ENCODE assay signal across 8 cellular contexts in genomic region chr11:65637794-65638317, GRCh38. TPM values are rescaled to one million over a fixed set of nuclear protein-coding genes. Genes with fewer than 3 reads are reported as not detected.
DNase-seq lines count a peak whose midpoint lies in the region; ATAC-seq and TF ChIP-seq lines count a peak whose summit lies in the region.

Gene SIPA1, plus strand, starts transcription at chr11:65638101. Its CDS starts 2,821 bp downstream, at chr11:65640922.

- peaks cover 13% of the 10 kb centered on the region for H3K27me3 Mint-ChIP-seq in endothelial cell (ENCODE audit: unreplicated experiment)

- H3K36me3 ChIP-seq in NT2/D1 (ENCODE audit: insufficient read depth, insufficient read length, low read length), result peaks cover 70% of the 10 kb centered on the region
- H3K36me3 ChIP-seq in mesodermal cell (ENCODE audit: control insufficient read depth, insufficient read depth, low read length), result peaks cover 69% of the 10 kb centered on the region

- H3K4me1 Mint-ChIP-seq in endothelial cell (ENCODE audit: unreplicated experiment), result peaks cover 44% of the 10 kb centered on the region

- DNase-seq in NK-92 treated with Interleukin-12 subunit alpha and Interleukin-12 subunit beta, amount 100 ng/mL, for 24 hours (lab: John Stamatoyannopoulos, UW), result peak; percentile 61
- DNase-seq in NK-92 (lab: John Stamatoyannopoulos, UW; ENCODE audit: unreplicated experiment), result no peak
- DNase-seq in NT2/D1 (ENCODE audit: low read depth, low spot score), result peak; percentile 91
- DNase-seq in activated CD8-positive, alpha-beta memory T cell treated with anti-CD3 and anti-CD28 coated beads, Interleukin-2, amount 50 U/mL, for 48 hours, result peak; percentile 92
- peak; percentile 93 for DNase-seq in endothelial cell (ENCODE audit: low spot score)
- peak; percentile 67 to 69 for DNase-seq in stimulated activated CD8-positive, alpha-beta memory T cell treated with anti-CD3 and anti-CD28 coated beads, Interleukin-15, amount 100 ng/mL, for 48 hours (ENCODE audit: low read depth in 2 of 2)

- H3K27me3 ChIP-seq in NT2/D1 (ENCODE audit: insufficient read depth, insufficient read length), result no peaks in the 10 kb centered on the region

- H3K9ac ChIP-seq in NT2/D1 (ENCODE audit: insufficient read length, low read depth), result peak within 1 kb of the TSS; percentile 89

- H3K4me1 ChIP-seq in NT2/D1 (ENCODE audit: insufficient read depth, insufficient read length) (peaks cover 27% of the 10 kb centered on the region), mesodermal cell (ENCODE audit: control insufficient read depth, insufficient read depth, low read length, poor library complexity, severe bottlenecking) (peaks cover 11% of the 10 kb centered on the region)

- no peaks in the 10 kb centered on the region for H3K9me3 ChIP-seq in NT2/D1 (ENCODE audit: insufficient read depth, low read length)
- no peaks in the 10 kb centered on the region for H3K9me3 ChIP-seq in mesodermal cell (ENCODE audit: control insufficient read depth, low read length)

- H3K4me3 ChIP-seq in NT2/D1 (ENCODE audit: insufficient read length, low read depth), result peak within 1 kb of the TSS; percentile 67
- H3K4me3 ChIP-seq in mesodermal cell (ENCODE audit: extremely low read depth, insufficient read depth, low read length, poor library complexity, severe bottlenecking), result peak within 1 kb of the TSS; percentile 65

- peak within 1 kb of the TSS; percentile 87 for H3K27ac ChIP-seq in mesodermal cell (ENCODE audit: low read depth, low read length, severe bottlenecking)

- no peaks in the 10 kb centered on the region for H3K9me3 Mint-ChIP-seq in endothelial cell (ENCODE audit: unreplicated experiment)

- TF ChIP-seq CTCF in endothelial cell (IDR thresholded peaks at IDR 0.05; ENCODE audit: unreplicated experiment), result peak; percentile 58

- peaks cover 19% of the 10 kb centered on the region for H3K36me3 Mint-ChIP-seq in endothelial cell (ENCODE audit: low read depth, unreplicated experiment)

- peak within 1 kb of the TSS; percentile 87 for H3K27ac Mint-ChIP-seq in endothelial cell (ENCODE audit: unreplicated experiment)

- peak within 1 kb of the TSS; percentile 90 for H3K4me3 Mint-ChIP-seq in endothelial cell (ENCODE audit: unreplicated experiment)

- 8 to 10% methylated on average over 20 to 24 of the region's 42 CpGs for WGBS in mesodermal cell (ENCODE audit: insufficient coverage in 2 of 2), 2 experiments

- ATAC-seq in HG03066 (IDR thresholded peaks at IDR 0.05; ENCODE audit: low read depth, unreplicated experiment), result peak; percentile 43

RNA-seq across cellular contexts. Expression of gene SIPA1, which starts in this region (rescaled TPM):
- 267 TPM for total RNA-seq in endothelial cell (ENCODE audit: unreplicated experiment)
- 57.2 TPM for polyA plus RNA-seq in mesodermal cell (2013, experiment 1 of 2)
- polyA plus RNA-seq in mesodermal cell (2013, experiment 2 of 2), result 46.6 TPM
